20 cellular contexts compared by ENCODE assay signal in genomic region chr10:122259075-122259466, GRCh38. TPM values are rescaled to one million over a fixed set of nuclear protein-coding genes. Genes with fewer than 3 reads are reported as not detected.
DNase-seq lines count a peak whose midpoint lies in the region; ATAC-seq and TF ChIP-seq lines count a peak whose summit lies in the region.
"Had no signal": no experiment of that assay in that cellular context is flagged by ENCODE, and none has a peak within 500 bp of the region (broad histone marks: within the 10 kb centered on the region; RNA-seq: fewer than 3 reads in every experiment).

No MANE protein-coding gene starts in this region.

- no peak overlapping the region for H3K9ac ChIP-seq in BLaER1 treated with 17β-estradiol and CSF1 and Interleukin-3, amounts not matched to agents 10 nM and 100 nM

- peak; percentile 25 to 52 for ATAC-seq in lower lobe of right lung
- no peak for ATAC-seq in HG02798 (IDR thresholded peaks at IDR 0.05; ENCODE audit: poor library complexity, unreplicated experiment)
- ATAC-seq: K562 had no signal

- POLR2A ChIA-PET in RWPE1 (lab: Yijun Ruan, JAX; ENCODE audit: low non-redundant PET), result no interaction called here

- no peak for TF ChIP-seq POLR2A in sigmoid colon (IDR thresholded peaks at IDR 0.05)

- H3K9me3 ChIP-seq in BLaER1 treated with 17β-estradiol and CSF1 and Interleukin-3, amounts not matched to agents 10 nM and 100 nM (replicated peaks in 1 of 11), result peaks cover 22 to 31% (median 28%) of the 10 kb centered on the region in 11 experiments
- H3K9me3 ChIP-seq in lower lobe of right lung (peaks cover 3% of the 10 kb centered on the region), sigmoid colon (peaks cover 0 to 3% (median 2%) of the 10 kb centered on the region in 4 donors)

- DNase-seq in RWPE1 (ENCODE audit: low spot score), result no peak
- DNase-seq in lower lobe of right lung, result no peak
- DNase-seq in sigmoid colon, result peak; percentile 66
- no peak for DNase-seq in inferior parietal cortex (ENCODE audit: extremely low spot score)
- DNase-seq in NOMO-1 treated with dmso at 0.1 percent for 144 hours (lab: John Stamatoyannopoulos, UW; ENCODE audit: unreplicated experiment), result no peak
- DNase-seq: activated CD4-positive, alpha-beta T cell treated with anti-CD3 and anti-CD28 coated beads for 1 hour; activated CD8-positive, alpha-beta memory T cell treated with anti-CD3 and anti-CD28 coated beads for 24 hours; activated naive CD4-positive, alpha-beta T cell treated with Interleukin-2 at 50 U/mL for 16 hours; activated T-cell treated with anti-CD3 and anti-CD28 coated beads, Interleukin-2, amount 50 U/mL, for 24 hours; CD4-positive, alpha-beta memory T cell; dermis blood vessel endothelial cell; DMS 273 treated with DMSO at 0.1 percent for 48 hours; glutamatergic neuron; GOT3; NCI-H2171; NCI-H526 treated with DMSO at 0.1 percent for 48 hours; stimulated activated CD8-positive, alpha-beta memory T cell treated with anti-CD3 and anti-CD28 coated beads, Interleukin-4, amount 100 ng/mL, for 48 hours had no signal

- CTCF ChIA-PET in RWPE1 (lab: Yijun Ruan, JAX), result interaction anchor here (0.6 to 1.7 kb wide), 3 partner anchors 9 to 146 kb away, joined by 3 to 21 read pairs (median 4); no protein-coding TSS in a partner anchor

- intact Hi-C loops in lower lobe of right lung (cut with DNase I), result no loop called here
- intact Hi-C loops in sigmoid colon (cut with DNase I), result no loop called here

- 91 to 93% methylated on average over 4 of the region's 4 CpGs for WGBS in sigmoid colon, 2 donors

- peaks cover 3 to 16% (median 11%) of the 10 kb centered on the region in 10 experiments; a peak in 15 of 20 replicates for H3K4me1 ChIP-seq in BLaER1 treated with 17β-estradiol and CSF1 and Interleukin-3, amounts not matched to agents 10 nM and 100 nM
- H3K4me1 ChIP-seq in lower lobe of right lung (no peaks in the 10 kb centered on the region), sigmoid colon (peaks cover 0 to 23% (median 7%) of the 10 kb centered on the region in 4 donors)

- peaks cover 0 to 22% (median 12%) of the 10 kb centered on the region in 11 experiments; a peak in 11 of 22 replicates for H3K36me3 ChIP-seq in BLaER1 treated with 17β-estradiol and CSF1 and Interleukin-3, amounts not matched to agents 10 nM and 100 nM
- H3K36me3 ChIP-seq in lower lobe of right lung, result peaks cover 30% of the 10 kb centered on the region
- H3K36me3 ChIP-seq in sigmoid colon, result peaks cover 0 to 40% (median 0%) of the 10 kb centered on the region in 4 donors

- TF ChIP-seq CTCF in RWPE1 (conservative IDR thresholded peaks at IDR 0.05; ENCODE audit: low read depth) (no peak), lower lobe of right lung (IDR thresholded peaks at IDR 0.05) (no peak), sigmoid colon (IDR thresholded peaks at IDR 0.05) (no peak)

- H3K4me2 ChIP-seq in BLaER1 treated with 17β-estradiol and CSF1 and Interleukin-3, amounts not matched to agents 10 nM and 100 nM, result peak overlapping the region in 8 of 11 experiments; percentile 22 to 57 (median 42); a peak in 11 of 22 replicates

- H4K20me1 ChIP-seq in BLaER1 treated with 17β-estradiol and CSF1 and Interleukin-3, amounts not matched to agents 10 nM and 100 nM, result no peaks in the 10 kb centered on the region; a peak in 1 of 22 replicates

- no peak for TF ChIP-seq EP300 in sigmoid colon (IDR thresholded peaks at IDR 0.05)

- H3K4me3 ChIP-seq in BLaER1 treated with 17β-estradiol and CSF1 and Interleukin-3, amounts not matched to agents 10 nM and 100 nM, result no peak overlapping the region
- no peak overlapping the region for H3K4me3 ChIP-seq in lower lobe of right lung
- H3K4me3 ChIP-seq in sigmoid colon, result no peak overlapping the region
- H3K4me3 ChIP-seq: K562 had no signal

- H3K27ac ChIP-seq in BLaER1 treated with 17β-estradiol and CSF1 and Interleukin-3, amounts not matched to agents 10 nM and 100 nM, result no peak overlapping the region
- H3K27ac ChIP-seq in RWPE1, result peak overlapping the region; percentile 39
- no peak overlapping the region for H3K27ac ChIP-seq in lower lobe of right lung
- H3K27ac ChIP-seq in sigmoid colon, result peak overlapping the region in 3 of 4 donors; percentile 27 to 47 (median 41)

- H3K27me3 ChIP-seq in BLaER1 treated with 17β-estradiol and CSF1 and Interleukin-3, amounts not matched to agents 10 nM and 100 nM, result no peaks in the 10 kb centered on the region
- no peaks in the 10 kb centered on the region for H3K27me3 ChIP-seq in lower lobe of right lung (ENCODE audit: low read depth)
- no peaks in the 10 kb centered on the region for H3K27me3 ChIP-seq in sigmoid colon

RNA-seq across cellular contexts. Expression of gene BTBD16, which starts 12.0 kb away (rescaled TPM):
- 0.62 TPM for total RNA-seq in lower lobe of right lung
- under 1 TPM in 2 of 4 donors, not detected in 2; 0.54 to 0.55 TPM for total RNA-seq in sigmoid colon
- polyA plus RNA-seq in sigmoid colon, result under 1 TPM in 1 of 3 donors, not detected in 2; 0.12 TPM
- total RNA-seq: CD4-positive, alpha-beta memory T cell; dermis blood vessel endothelial cell; K562 had no signal

Comparison
In these comparisons a context has a peak if more than half of its experiments do, and no peak if none do; other contexts are left out.
1. H3K27ac ChIP-seq: peak in RWPE1 (single experiment) and sigmoid colon (3 of 4); none in BLaER1 treated with 17β-estradiol and CSF1 and Interleukin-3, amounts not matched to agents 10 nM and 100 nM (0 of 11) and lower lobe of right lung (single experiment).